35 cellular contexts compared by ENCODE assay signal in the genomic region with DNA sequence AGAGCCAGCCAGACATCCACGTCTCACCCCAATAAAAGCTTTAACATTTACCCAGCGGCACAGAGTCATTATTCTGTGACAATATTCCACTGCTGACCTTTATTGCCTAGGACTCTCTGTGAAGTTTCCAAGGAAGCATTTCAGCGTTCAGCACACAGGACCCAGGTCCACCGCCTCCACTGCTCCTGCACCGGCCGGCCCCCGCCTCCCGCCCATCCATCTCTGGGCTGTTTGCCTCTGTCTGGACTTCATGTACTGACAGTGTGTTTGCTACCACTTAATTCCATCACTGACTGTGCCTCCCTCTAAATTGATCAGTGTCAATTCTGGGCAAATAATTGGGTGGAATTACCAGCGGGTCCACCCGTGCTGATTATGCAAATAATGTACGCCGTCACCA.
DNase-seq lines count a peak whose midpoint lies in the region; FAIRE-seq and TF ChIP-seq lines count a peak whose summit lies in the region.
"Had no signal": no experiment of that assay in that cellular context is flagged by ENCODE, and none has a peak within 500 bp of the region (broad histone marks: within the 10 kb centered on the region; RNA-seq: fewer than 3 reads in every experiment).

No MANE protein-coding gene starts in this region.

- H3K9me3 ChIP-seq in kidney (ENCODE audit: control insufficient read depth in 1 of 2, low read length in 2 of 2) (no peaks in the 10 kb centered on the region), neuronal stem cell (replicated peaks in 1 of 2; ENCODE audit: control insufficient read depth in 2 of 2, insufficient read depth in 1 of 2, low read depth in 1 of 2, low read length in 2 of 2) (no peaks in the 10 kb centered on the region), ovary (no peaks in the 10 kb centered on the region)
- H3K9me3 ChIP-seq: A549; BE2C; BLaER1; BLaER1 treated with 17β-estradiol and CSF1 and Interleukin-3, amounts not matched to agents 10 nM and 100 nM; Caco-2 had no signal

- no peak for TF ChIP-seq CTCF in kidney (IDR thresholded peaks at IDR 0.05; ENCODE audit: borderline replicate concordance, extremely low read depth, insufficient read depth)
- TF ChIP-seq CTCF in nephron progenitor cell (IDR thresholded peaks at IDR 0.05) = no peak
- no peak for TF ChIP-seq CTCF in ovary (IDR thresholded peaks at IDR 0.05)

- H2BK120ac ChIP-seq in neuronal stem cell (ENCODE audit: low read depth, low read length) = no peak overlapping the region

- H3K18ac ChIP-seq in neuronal stem cell (ENCODE audit: low read length) = peak overlapping the region; percentile 57

- H3K4me1 ChIP-seq in kidney (ENCODE audit: control insufficient read depth in 1 of 2, insufficient read depth in 1 of 2, low read depth in 1 of 2, low read length in 2 of 2) = peaks cover 0 to 3% of the 10 kb centered on the region in 2 donors
- H3K4me1 ChIP-seq in neuronal stem cell (ENCODE audit: control insufficient read depth in 2 of 2, insufficient read depth in 1 of 2, low read depth in 1 of 2, low read length in 2 of 2) = peaks cover 2 to 6% of the 10 kb centered on the region in 2 donors
- no peaks in the 10 kb centered on the region for H3K4me1 ChIP-seq in ovary (ENCODE audit: insufficient read depth)
- H3K4me1 ChIP-seq: A549, BE2C had no signal

- intact Hi-C loops in kidney (cut with DNase I) (no loop called here), ovary (cut with DNase I) (no loop called here)

- no peak overlapping the region for H3K4ac ChIP-seq in neuronal stem cell (ENCODE audit: low read length)

- H3K27ac Mint-ChIP-seq in nephron progenitor cell = peak overlapping the region; percentile 36
- H3K27ac Mint-ChIP-seq: B cell; CD14-positive monocyte; CD4-positive, alpha-beta memory T cell; CD4-positive, alpha-beta T cell; CD4-positive, CD25-positive, alpha-beta regulatory T cell; CD8-positive, alpha-beta memory T cell; CD8-positive, alpha-beta T cell had no signal

- no peak overlapping the region for H3K23ac ChIP-seq in neuronal stem cell (ENCODE audit: low read depth, low read length, poor library complexity)

- H2AK5ac ChIP-seq in neuronal stem cell (ENCODE audit: low read depth, low read length) = no peak overlapping the region

- peak; percentile 22 for DNase-seq in kidney
- no peak for DNase-seq in nephron progenitor cell
- DNase-seq in neuronal stem cell (ENCODE audit: low spot score) = no peak
- no peak for DNase-seq in NK-92 (lab: John Stamatoyannopoulos, UW; ENCODE audit: unreplicated experiment)
- no peak for DNase-seq in T-helper 1 cell
- no peak for DNase-seq in ovary
- DNase-seq: 8988T; ACHN; AML-193; BE2C; C1 segment of cervical spinal cord; Caco-2; Calu3; CD4-positive, alpha-beta memory T cell; CD4-positive, alpha-beta T cell; CD4-positive, CD25-positive, alpha-beta regulatory T cell; CD8-positive, alpha-beta memory T cell; CD8-positive, alpha-beta T cell; COR-L47; DMS 273 treated with DMSO at 0.1 percent for 48 hours; DMS153; DMS53; DMS79; DMS79 treated with DMSO at 0.1 percent for 48 hours; DND-41; EL had no signal

- H3K36me3 Mint-ChIP-seq in nephron progenitor cell (ENCODE audit: low read depth) = no peaks in the 10 kb centered on the region
- H3K36me3 Mint-ChIP-seq: CD14-positive monocyte; CD4-positive, alpha-beta memory T cell; CD4-positive, CD25-positive, alpha-beta regulatory T cell; CD8-positive, alpha-beta memory T cell; CD8-positive, alpha-beta T cell had no signal

- H3K79me1 ChIP-seq in neuronal stem cell (ENCODE audit: low read depth, low read length) = no peaks in the 10 kb centered on the region

- no peak for TF ChIP-seq EP300 in ovary (IDR thresholded peaks at IDR 0.05)

- no peak overlapping the region for H2BK12ac ChIP-seq in neuronal stem cell (ENCODE audit: low read length)

- no peak overlapping the region for H4K91ac ChIP-seq in neuronal stem cell (ENCODE audit: low read depth, low read length, poor library complexity)

- no peak overlapping the region for H4K8ac ChIP-seq in neuronal stem cell (ENCODE audit: low read depth, low read length)

- H3K4me3 Mint-ChIP-seq in nephron progenitor cell = no peak overlapping the region
- H3K4me3 Mint-ChIP-seq: B cell; CD14-positive monocyte; CD4-positive, alpha-beta memory T cell; CD4-positive, alpha-beta T cell; CD4-positive, CD25-positive, alpha-beta regulatory T cell; CD8-positive, alpha-beta memory T cell; CD8-positive, alpha-beta T cell had no signal

- H3K27ac ChIP-seq in kidney (ENCODE audit: low read depth in 2 of 2, low read length in 2 of 2) (no peak overlapping the region), neuronal stem cell (replicated peaks; ENCODE audit: low read length) (no peak overlapping the region), ovary (no peak overlapping the region)
- H3K27ac ChIP-seq: 22Rv1; A549; BLaER1; BLaER1 treated with 17β-estradiol and CSF1 and Interleukin-3, amounts not matched to agents 10 nM and 100 nM; C4-2B had no signal

- TF ChIP-seq POLR2A in ovary (IDR thresholded peaks at IDR 0.05) = no peak

- H3K27me3 Mint-ChIP-seq in nephron progenitor cell (ENCODE audit: low read depth, poor library complexity) = peaks cover 10% of the 10 kb centered on the region

- no peaks in the 10 kb centered on the region for H3K9me3 Mint-ChIP-seq in nephron progenitor cell
- H3K9me3 Mint-ChIP-seq: CD14-positive monocyte; CD4-positive, alpha-beta T cell; CD8-positive, alpha-beta T cell had no signal

- H3K9ac ChIP-seq in kidney (ENCODE audit: low read length in 2 of 2) = no peak overlapping the region
- H3K9ac ChIP-seq in neuronal stem cell (ENCODE audit: low read depth, low read length, poor library complexity) = peak overlapping the region; percentile 22
- H3K9ac ChIP-seq: BLaER1; BLaER1 treated with 17β-estradiol and CSF1 and Interleukin-3, amounts not matched to agents 10 nM and 100 nM had no signal

- H2BK15ac ChIP-seq in neuronal stem cell (ENCODE audit: low read length) = no peak overlapping the region

- H2BK5ac ChIP-seq in neuronal stem cell (ENCODE audit: low read length) = no peak overlapping the region

- H3K4me2 ChIP-seq in neuronal stem cell (ENCODE audit: insufficient read depth, low read length, poor library complexity, severe bottlenecking) = no peak overlapping the region
- H3K4me2 ChIP-seq: A549; BLaER1; BLaER1 treated with 17β-estradiol and CSF1 and Interleukin-3, amounts not matched to agents 10 nM and 100 nM had no signal

- no peak overlapping the region for H3K14ac ChIP-seq in neuronal stem cell (ENCODE audit: low read length)

- H3K36me3 ChIP-seq in kidney (ENCODE audit: control insufficient read depth in 1 of 2, insufficient read depth in 2 of 2, low read length in 2 of 2) (no peaks in the 10 kb centered on the region), neuronal stem cell (replicated peaks in 1 of 2; ENCODE audit: control insufficient read depth in 2 of 2, insufficient read depth in 2 of 2, low read length in 2 of 2) (no peaks in the 10 kb centered on the region), ovary (no peaks in the 10 kb centered on the region)
- H3K36me3 ChIP-seq: BE2C; BLaER1; BLaER1 treated with 17β-estradiol and CSF1 and Interleukin-3, amounts not matched to agents 10 nM and 100 nM had no signal

- no peaks in the 10 kb centered on the region for H3K27me3 ChIP-seq in neuronal stem cell (ENCODE audit: control insufficient read depth in 3 of 3, insufficient read depth in 3 of 3, low read depth in 1 of 3, low read length in 3 of 3)
- H3K27me3 ChIP-seq in ovary = no peaks in the 10 kb centered on the region
- H3K27me3 ChIP-seq: BLaER1; BLaER1 treated with 17β-estradiol and CSF1 and Interleukin-3, amounts not matched to agents 10 nM and 100 nM had no signal

- peaks cover 16% of the 10 kb centered on the region for H3K4me1 Mint-ChIP-seq in nephron progenitor cell
- H3K4me1 Mint-ChIP-seq: B cell; CD14-positive monocyte; CD4-positive, alpha-beta memory T cell; CD4-positive, CD25-positive, alpha-beta regulatory T cell; CD8-positive, alpha-beta memory T cell had no signal

- WGBS in neuronal stem cell (ENCODE audit: extremely low coverage in 2 of 2, insufficient read length in 2 of 2, insufficient replicate concordance in 1 of 2), 2 donors = no CpG with 5 or more reads among the region's 12 CpGs
- WGBS in ovary, 3 donors = 78 to 83% (median 82%) methylated on average over 12 of the region's 12 CpGs

- no peak for FAIRE-seq in kidney (lab: Jason Lieb, UNC)
- FAIRE-seq: A204.1, A549, D721Med had no signal

- no peak overlapping the region for H3K4me3 ChIP-seq in kidney (ENCODE audit: low read length in 2 of 2)
- H3K4me3 ChIP-seq in neuronal stem cell (ENCODE audit: low read length in 2 of 2) = no peak overlapping the region
- H3K4me3 ChIP-seq in ovary = no peak overlapping the region
- H3K4me3 ChIP-seq: A549; BLaER1; BLaER1 treated with 17β-estradiol and CSF1 and Interleukin-3, amounts not matched to agents 10 nM and 100 nM had no signal

- H2AFZ ChIP-seq in neuronal stem cell (ENCODE audit: low read length) = no peak overlapping the region
